In the genomic region with DNA sequence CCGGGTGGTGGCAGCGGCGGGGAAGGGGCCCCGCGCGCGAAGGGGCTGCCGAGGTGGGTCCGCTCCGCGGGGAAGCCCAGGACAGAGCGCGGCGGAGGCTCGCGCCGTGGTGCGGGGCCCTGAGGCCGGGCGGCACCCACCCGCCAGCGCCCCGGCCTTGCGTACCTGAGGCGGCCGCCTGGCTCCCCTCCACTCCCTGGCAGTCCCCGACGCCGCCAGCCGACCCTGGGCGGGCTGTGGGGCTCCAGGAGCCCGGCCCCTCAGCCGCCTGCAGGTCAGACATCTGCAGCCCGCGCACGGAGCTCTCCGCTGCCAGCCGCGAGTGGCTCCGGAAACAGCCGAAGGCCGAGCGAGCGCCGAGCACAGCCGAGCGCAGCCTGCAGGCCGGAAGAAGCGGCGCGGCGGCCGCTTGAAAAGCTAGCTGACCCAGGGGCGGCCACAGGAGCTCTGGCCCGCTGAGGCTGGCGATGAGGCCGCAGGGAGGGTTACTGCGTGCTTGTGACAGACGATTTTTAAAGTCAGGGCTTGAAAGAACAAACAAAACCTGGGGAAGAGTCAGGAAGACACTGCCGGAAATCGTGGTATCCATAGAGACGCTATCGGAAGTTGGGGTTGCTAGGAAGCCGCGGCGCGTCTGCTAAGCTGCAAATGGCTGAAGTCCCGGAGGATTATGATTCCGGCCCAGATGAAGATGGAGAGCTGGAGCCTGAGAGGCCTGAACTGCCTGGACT, we compare ENCODE assay signal across 8 cellular contexts. TPM values are rescaled to one million over a fixed set of nuclear protein-coding genes. Genes with fewer than 3 reads are reported as not detected.
DNase-seq lines count a peak whose midpoint lies in the region; FAIRE-seq and TF ChIP-seq lines count a peak whose summit lies in the region.

Gene SAMD15 (plus strand): TSS at position 609 of the 731 bp plus-strand sequence. CDS start 40 bp downstream, at position 649.
Gene TMED8 (minus strand): TSS at position 324 of the 731 bp plus-strand sequence. CDS start 41 bp downstream, at position 283.

- peak; percentile 88 for DNase-seq in G401 (ENCODE audit: low spot score)
- peak; percentile 17 for DNase-seq in GOT3 (lab: John Stamatoyannopoulos, UW)
- DNase-seq in RWPE1 (ENCODE audit: low spot score) = peak; percentile 79
- DNase-seq in activated gamma-delta T cell (lab: John Stamatoyannopoulos, UW) = peak; percentile 79
- DNase-seq in frontal cortex (ENCODE audit: low spot score in 2 of 2) = peak; percentile 85 to 88
- DNase-seq in neuronal stem cell (ENCODE audit: low spot score) = peak; percentile 88

- peak within 1 kb of the TSS; percentile 90 to 97 for H3K4me3 ChIP-seq in neuronal stem cell (ENCODE audit: low read length in 2 of 2)
- H3K4me3 ChIP-seq in subcutaneous abdominal adipose tissue (ENCODE audit: low read depth in 1 of 5, low read length in 5 of 5) = peak within 1 kb of the TSS; percentile 78 to 99 (median 93)

- H2BK15ac ChIP-seq in neuronal stem cell (ENCODE audit: low read length) = no peak within 1 kb of the TSS

- POLR2A ChIA-PET in RWPE1 (lab: Yijun Ruan, JAX; ENCODE audit: low non-redundant PET) = interaction anchor here (1.6 kb wide), 1 partner anchor 56 kb away, joined by 5 read pairs; the partner anchor contains the start of genes GSTZ1 and POMT2

- H4K91ac ChIP-seq in neuronal stem cell (ENCODE audit: low read depth, low read length, poor library complexity) = no peak within 1 kb of the TSS

- H3K36me3 ChIP-seq in neuronal stem cell (replicated peaks in 1 of 2; ENCODE audit: control insufficient read depth in 2 of 2, insufficient read depth in 2 of 2, low read length in 2 of 2) = peaks cover 0 to 3% of the 10 kb centered on the region in 2 donors
- H3K36me3 ChIP-seq in subcutaneous abdominal adipose tissue (ENCODE audit: control insufficient read depth in 5 of 5, insufficient read depth in 5 of 5, low read length in 5 of 5) = no peaks in the 10 kb centered on the region

- no CpG with 5 or more reads among the region's 69 CpGs for WGBS in neuronal stem cell (ENCODE audit: extremely low coverage in 2 of 2, insufficient read length in 2 of 2, insufficient replicate concordance in 1 of 2), 2 donors

- no peak within 1 kb of the TSS for H3K14ac ChIP-seq in neuronal stem cell (ENCODE audit: low read length)

- peak within 1 kb of the TSS; percentile 97 for H2AFZ ChIP-seq in neuronal stem cell (ENCODE audit: low read length)

- CTCF ChIA-PET in RWPE1 (lab: Yijun Ruan, JAX) = no interaction called here

- H2BK5ac ChIP-seq in neuronal stem cell (ENCODE audit: low read length) = peak within 1 kb of the TSS; percentile 91

- H3K79me1 ChIP-seq in neuronal stem cell (ENCODE audit: low read depth, low read length) = peaks cover 3% of the 10 kb centered on the region

- TF ChIP-seq CTCF in LNCAP (IDR thresholded peaks at IDR 0.05) = peak; percentile 30; the same call in 1 of the 2 replicates
- peak; percentile 20; the same call in 1 of the 2 replicates for TF ChIP-seq CTCF in RWPE1 (conservative IDR thresholded peaks at IDR 0.05; ENCODE audit: low read depth)

- no peak within 1 kb of the TSS for H2AK5ac ChIP-seq in neuronal stem cell (ENCODE audit: low read depth, low read length)

- FAIRE-seq in frontal cortex (lab: Jason Lieb, UNC) = no peak

- H3K9me3 ChIP-seq in neuronal stem cell (replicated peaks in 1 of 2; ENCODE audit: control insufficient read depth in 2 of 2, insufficient read depth in 1 of 2, low read depth in 1 of 2, low read length in 2 of 2) (no peaks in the 10 kb centered on the region), subcutaneous abdominal adipose tissue (ENCODE audit: control insufficient read depth in 5 of 5, low read length in 5 of 5) (no peaks in the 10 kb centered on the region)

- peak within 1 kb of the TSS; percentile 93 for H3K9ac ChIP-seq in neuronal stem cell (ENCODE audit: low read depth, low read length, poor library complexity)
- peak within 1 kb of the TSS; percentile 79 to 97 (median 90) for H3K9ac ChIP-seq in subcutaneous abdominal adipose tissue (ENCODE audit: low read length in 5 of 5)

- H3K23ac ChIP-seq in neuronal stem cell (ENCODE audit: low read depth, low read length, poor library complexity) = peak within 1 kb of the TSS; percentile 48

- peak within 1 kb of the TSS; percentile 98 for H3K18ac ChIP-seq in neuronal stem cell (ENCODE audit: low read length)

- H3K27ac ChIP-seq in RWPE1 (peak within 1 kb of the TSS; percentile 89), neuronal stem cell (replicated peaks; ENCODE audit: low read length) (peak within 1 kb of the TSS; percentile 95), subcutaneous abdominal adipose tissue (ENCODE audit: low read depth, low read length) (peak within 1 kb of the TSS; percentile 58)

- peaks cover 10 to 18% of the 10 kb centered on the region in 2 donors for H3K4me1 ChIP-seq in neuronal stem cell (ENCODE audit: control insufficient read depth in 2 of 2, insufficient read depth in 1 of 2, low read depth in 1 of 2, low read length in 2 of 2)
- H3K4me1 ChIP-seq in subcutaneous abdominal adipose tissue (ENCODE audit: control insufficient read depth in 5 of 5, insufficient read depth in 5 of 5, low read length in 5 of 5) = peaks cover 0 to 20% (median 17%) of the 10 kb centered on the region in 5 donors

- H2BK120ac ChIP-seq in neuronal stem cell (ENCODE audit: low read depth, low read length) = no peak within 1 kb of the TSS

- no peak within 1 kb of the TSS for H2BK12ac ChIP-seq in neuronal stem cell (ENCODE audit: low read length)

- in situ Hi-C loops in G401 (cut with HindIII; ENCODE audit: low sequenced_read_pairs) = no loop called here

- H3K27me3 ChIP-seq in neuronal stem cell (ENCODE audit: control insufficient read depth in 3 of 3, insufficient read depth in 3 of 3, low read depth in 1 of 3, low read length in 3 of 3) = no peaks in the 10 kb centered on the region
- no peaks in the 10 kb centered on the region for H3K27me3 ChIP-seq in subcutaneous abdominal adipose tissue (ENCODE audit: control insufficient read depth in 5 of 5, insufficient read depth in 4 of 5, low read length in 5 of 5)

- peak within 1 kb of the TSS; percentile 65 for H3K4me2 ChIP-seq in neuronal stem cell (ENCODE audit: insufficient read depth, low read length, poor library complexity, severe bottlenecking)

- H3K4ac ChIP-seq in neuronal stem cell (ENCODE audit: low read length) = no peak within 1 kb of the TSS

- H4K8ac ChIP-seq in neuronal stem cell (ENCODE audit: low read depth, low read length) = no peak within 1 kb of the TSS

RNA-seq across cellular contexts. Expression of gene SAMD15, which starts in this region (rescaled TPM):
- 5.8 and 6.6 TPM in 2 replicates for total RNA-seq in G401 (2014; rRNA removed; shearing (Covaris generic))
- 12.6 TPM for total RNA-seq in frontal cortex
- polyA plus RNA-seq in neuronal stem cell (2013, experiment 1 of 2) = 0.92 TPM
- 0.82 TPM for polyA plus RNA-seq in neuronal stem cell (2013, experiment 2 of 2)

RNA-seq across cellular contexts. Expression of gene TMED8, which starts in this region (rescaled TPM):
- 5.3 and 6.1 TPM in 2 replicates for total RNA-seq in G401 (2014; rRNA removed; shearing (Covaris generic))
- 25.3 TPM for total RNA-seq in frontal cortex
- 7.3 TPM for polyA plus RNA-seq in neuronal stem cell (2013, experiment 1 of 2)
- polyA plus RNA-seq in neuronal stem cell (2013, experiment 2 of 2) = 7.3 TPM

Comparison
In these comparisons a context has a peak if more than half of its experiments do, and no peak if none do; other contexts are left out.
1. Peak in every context shown above with its lines: DNase-seq, H3K4me3 ChIP-seq and H3K27ac ChIP-seq.
2. DNase-seq: peak in every context shown above with its lines; median percentile 88 in G401; 88 in neuronal stem cell; 86 in frontal cortex; 79 in RWPE1; 79 in activated gamma-delta T cell; 17 in GOT3.